In the genomic region with DNA sequence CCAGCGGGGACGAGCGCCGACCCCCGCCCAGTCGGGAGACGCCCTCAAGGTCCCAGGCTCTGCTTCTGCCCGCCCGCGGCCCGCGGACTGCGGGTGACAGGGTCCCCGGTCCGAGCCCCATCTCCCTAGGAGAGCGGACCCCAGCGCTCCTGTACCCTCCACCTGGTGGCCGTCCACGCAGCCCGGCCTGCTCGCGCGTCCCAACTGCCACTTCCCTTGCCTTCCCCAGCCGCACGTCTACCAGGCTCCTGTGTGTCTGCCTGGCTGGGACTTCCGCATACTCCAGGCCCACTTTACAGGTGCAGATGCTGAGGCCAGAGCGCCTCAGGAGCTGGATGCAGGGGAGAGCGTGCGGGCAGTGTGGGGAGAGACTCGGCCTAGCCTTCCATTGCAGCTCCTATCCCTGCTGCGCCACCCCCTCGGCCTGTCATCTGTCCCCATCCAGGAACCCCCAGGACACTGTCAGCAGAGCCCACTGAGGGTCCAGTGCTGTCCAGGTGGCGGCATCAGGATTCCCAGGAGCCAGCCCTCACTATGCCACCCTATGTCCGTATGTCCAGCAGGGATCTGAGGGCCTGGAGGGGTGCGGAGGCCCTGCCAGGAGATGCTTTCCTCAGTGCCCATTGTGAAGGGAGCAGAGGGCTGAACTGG, we compare ENCODE assay signal across 8 cellular contexts. TPM values are rescaled to one million over a fixed set of nuclear protein-coding genes. Genes with fewer than 3 reads are reported as not detected.
DNase-seq lines count a peak whose midpoint lies in the region; ATAC-seq, FAIRE-seq and TF ChIP-seq lines count a peak whose summit lies in the region.

No MANE protein-coding gene starts in this region.

- H4K20me1 ChIP-seq in PC-3 (ENCODE audit: low read length) = no peaks in the 10 kb centered on the region

- FAIRE-seq in RCC 7860 (lab: Jason Lieb, UNC) = no peak

- TF ChIP-seq EP300 in esophagus muscularis mucosa (IDR thresholded peaks at IDR 0.05) = no peak

- CTCF ChIA-PET in PC-3 (lab: Charles Lee) = interaction anchor here (0.6 kb wide), 1 partner anchor 75 kb away, joined by 3 read pairs; no protein-coding TSS in a partner anchor

- intact Hi-C loops in PC-3 (cut with micrococcal nuclease) (no loop called here), esophagus muscularis mucosa (cut with DNase I) (no loop called here)

- peak; percentile 19 for ATAC-seq in GM19324 (IDR thresholded peaks at IDR 0.05; ENCODE audit: low FRiP score, unreplicated experiment)
- ATAC-seq in PC-3 = peak; percentile 14
- ATAC-seq in GM21381 (IDR thresholded peaks at IDR 0.05; ENCODE audit: unreplicated experiment) = no peak

- H3K36me3 ChIP-seq in PC-3 (ENCODE audit: low read depth, low read length) (no peaks in the 10 kb centered on the region), esophagus muscularis mucosa (no peaks in the 10 kb centered on the region), neutrophil (no peaks in the 10 kb centered on the region)

- H3K79me2 ChIP-seq in PC-3 (ENCODE audit: low read length) = no peaks in the 10 kb centered on the region

- H3K4me3 ChIP-seq in PC-3 (ENCODE audit: low read length) (peak overlapping the region; percentile 76), esophagus muscularis mucosa (peak overlapping the region; percentile 75 to 95 (median 94)), neutrophil (ENCODE audit: low read depth in 1 of 2, low read length in 1 of 2) (peak overlapping the region; percentile 62 to 75)

- 24% methylated on average over 22 of the region's 35 CpGs for WGBS in esophagus muscularis mucosa

- H3K27ac ChIP-seq in PC-3 (ENCODE audit: low read length) = no peak overlapping the region
- peak overlapping the region; percentile 67 to 87 (median 74) for H3K27ac ChIP-seq in esophagus muscularis mucosa (replicated peaks in 1 of 4)
- peak overlapping the region; percentile 50 for H3K27ac ChIP-seq in neutrophil

- H3K9ac ChIP-seq in PC-3 (ENCODE audit: low read length) = peak overlapping the region; percentile 60

- POLR2A ChIA-PET in PC-3 (lab: Charles Lee; ENCODE audit: unreplicated experiment) = no interaction called here

- no peaks in the 10 kb centered on the region for H3K27me3 ChIP-seq in PC-3 (ENCODE audit: low read length)
- H3K27me3 ChIP-seq in esophagus muscularis mucosa = no peaks in the 10 kb centered on the region
- H3K27me3 ChIP-seq in neutrophil = peaks cover 34% of the 10 kb centered on the region

- no peak for TF ChIP-seq POLR2A in esophagus muscularis mucosa (IDR thresholded peaks at IDR 0.05; ENCODE audit: low read depth)

- no peak for TF ChIP-seq CTCF in PC-3 (conservative IDR thresholded peaks at IDR 0.05; ENCODE audit: low read depth, low read length)
- TF ChIP-seq CTCF in esophagus muscularis mucosa (IDR thresholded peaks at IDR 0.05) = no peak
- no peak for TF ChIP-seq CTCF in neutrophil (IDR thresholded peaks at IDR 0.05)

- H3K4me1 ChIP-seq in PC-3 (ENCODE audit: insufficient read depth, low read length) (0 out of 2 replicates have a peak, but pooled peaks cover 3% of the 10 kb centered on the region), esophagus muscularis mucosa (peaks cover 6 to 14% (median 13%) of the 10 kb centered on the region in 4 donors), neutrophil (ENCODE audit: control insufficient read depth in 1 of 2, insufficient read depth in 1 of 2, low read depth in 1 of 2, low read length in 1 of 2) (peaks cover 10 to 12% of the 10 kb centered on the region in 2 experiments)

- no peaks in the 10 kb centered on the region for H3K9me2 ChIP-seq in PC-3 (replicated peaks; ENCODE audit: low read length)

- H3F3A ChIP-seq in PC-3 (ENCODE audit: low read length, unreplicated experiment) = no peaks in the 10 kb centered on the region

- H3K9me3 ChIP-seq in PC-3 (ENCODE audit: low read length) (no peaks in the 10 kb centered on the region), esophagus muscularis mucosa (no peaks in the 10 kb centered on the region), neutrophil (no peaks in the 10 kb centered on the region)

- no TSS peak for BruUV-seq in PC-3 (replicated peaks; lab: Mats Ljungman, UMichigan)

- H2AFZ ChIP-seq in PC-3 (ENCODE audit: low read length) = peak overlapping the region; percentile 97

- H3K4me2 ChIP-seq in PC-3 (ENCODE audit: low read length) = peak overlapping the region; percentile 95

- DNase-seq in PC-3 (no peak), esophagus muscularis mucosa (ENCODE audit: extremely low spot score) (no peak), SW 1271 (lab: John Stamatoyannopoulos, UW) (no peak), RCC 7860 (ENCODE audit: low spot score) (no peak), SKM-1 treated with dmso at 0.1 percent for 144 hours (lab: John Stamatoyannopoulos, UW; ENCODE audit: unreplicated experiment) (no peak)

RNA-seq across cellular contexts. Expression of a gene that starts 8.0 kb away (rescaled TPM):
- total RNA-seq in PC-3 (2014; rRNA removed) (52.6 and 87.6 TPM in 2 replicates), esophagus muscularis mucosa (10 to 100 TPM; 33.2 to 74.0 (median 54.2) TPM)
